ENCODE assay signal across 18 cellular contexts in the genomic region with DNA sequence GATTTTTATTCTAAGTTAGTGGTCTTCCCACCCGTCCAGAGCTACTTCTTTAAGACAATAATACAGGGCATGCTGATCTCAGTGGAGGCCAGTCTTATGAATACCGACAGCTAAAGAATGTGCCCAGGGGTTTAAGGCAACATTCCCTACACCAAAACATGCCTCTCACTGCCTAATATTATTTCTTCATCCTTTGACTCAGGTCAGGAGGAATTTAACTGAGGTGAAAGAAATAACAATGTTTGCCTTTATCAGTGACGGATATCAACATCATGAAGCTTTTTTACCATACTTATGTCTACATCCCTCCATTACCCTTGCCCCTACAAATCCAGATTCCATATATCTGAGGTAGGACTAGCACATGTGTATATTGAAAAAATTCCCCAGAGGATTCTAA. TPM values are rescaled to one million over a fixed set of nuclear protein-coding genes. Genes with fewer than 3 reads are reported as not detected.
DNase-seq lines count a peak whose midpoint lies in the region; ATAC-seq and TF ChIP-seq lines count a peak whose summit lies in the region.
"Had no signal": no experiment of that assay in that cellular context is flagged by ENCODE, and none has a peak within 500 bp of the region (broad histone marks: within the 10 kb centered on the region; RNA-seq: fewer than 3 reads in every experiment).

No MANE protein-coding gene starts in this region.

- H2BK15ac ChIP-seq in IMR-90 (ENCODE audit: low read depth, low read length) (no peak overlapping the region), mesenchymal stem cell (ENCODE audit: low read depth, poor library complexity, severe bottlenecking) (no peak overlapping the region)

- H2BK5ac ChIP-seq in IMR-90 (ENCODE audit: low read depth, low read length, poor library complexity, severe bottlenecking) (peak overlapping the region; percentile 96), mesenchymal stem cell (ENCODE audit: low read depth, low read length, poor library complexity, severe bottlenecking) (no peak overlapping the region)

- peaks cover 5% of the 10 kb centered on the region for H3K4me1 ChIP-seq in IMR-90 (ENCODE audit: control insufficient read depth, insufficient read depth, low read length)
- peaks cover 29% of the 10 kb centered on the region for H3K4me1 ChIP-seq in mammary epithelial cell (ENCODE audit: insufficient read depth, low read length)
- no peaks in the 10 kb centered on the region for H3K4me1 ChIP-seq in mesenchymal stem cell (ENCODE audit: control insufficient read depth, insufficient read depth, low read depth, low read length)

- H3K79me1 ChIP-seq in IMR-90 (ENCODE audit: low read depth in 1 of 2, low read length in 2 of 2) (no peaks in the 10 kb centered on the region; a peak in 1 of 4 replicates), mesenchymal stem cell (replicated peaks; ENCODE audit: low read length, poor library complexity, severe bottlenecking) (no peaks in the 10 kb centered on the region)

- no peaks in the 10 kb centered on the region for H3K27me3 Mint-ChIP-seq in activated naive CD4-positive, alpha-beta T cell treated with anti-CD3 and anti-CD28 coated beads for 36 hours (ENCODE audit: low read depth)
- peaks cover 0 to 3% (median 0%) of the 10 kb centered on the region in 5 donors for H3K27me3 Mint-ChIP-seq in naive thymus-derived CD8-positive, alpha-beta T cell

- H3K9me1 ChIP-seq in IMR-90 (ENCODE audit: insufficient read depth, low read length), result no peaks in the 10 kb centered on the region

- no peak overlapping the region for H4K5ac ChIP-seq in IMR-90 (ENCODE audit: low read depth, low read length)

- H3K4me3 ChIP-seq in AG04450 (ENCODE audit: low read depth, low read length) (no peak overlapping the region), IMR-90 (ENCODE audit: insufficient read depth, low read depth, low read length) (no peak overlapping the region), mammary epithelial cell (replicated peaks in 1 of 3; ENCODE audit: insufficient read depth in 1 of 3, low read depth in 2 of 3, low read length in 3 of 3) (peak overlapping the region in 2 of 3 experiments; percentile 13 to 38), mesenchymal stem cell (ENCODE audit: insufficient read depth in 1 of 2, low read depth in 1 of 2, low read length in 2 of 2) (no peak overlapping the region)
- H3K4me3 ChIP-seq: coronary artery, esophagus muscularis mucosa had no signal

- H2BK120ac ChIP-seq in IMR-90 (ENCODE audit: low read depth, low read length) (peak overlapping the region; percentile 83; the same call in 1 of the 2 replicates), mesenchymal stem cell (ENCODE audit: low read depth, low read length) (no peak overlapping the region)

- H3K27ac ChIP-seq in AG04450 (ENCODE audit: low read depth, low read length) (peak overlapping the region; percentile 70), IMR-90 (ENCODE audit: insufficient read depth, low read length) (no peak overlapping the region), mammary epithelial cell (ENCODE audit: insufficient read depth, low read depth, low read length) (peak overlapping the region; percentile 79), mesenchymal stem cell (ENCODE audit: low read length, poor library complexity, severe bottlenecking) (peak overlapping the region; percentile 52)
- H3K27ac ChIP-seq: coronary artery, esophagus muscularis mucosa had no signal

- H4K91ac ChIP-seq in IMR-90 (ENCODE audit: insufficient read depth, low read depth, low read length), result no peak overlapping the region
- no peak overlapping the region for H4K91ac ChIP-seq in mesenchymal stem cell (ENCODE audit: low read length)

- H2AK5ac ChIP-seq in IMR-90 (ENCODE audit: low read depth, low read length), result no peak overlapping the region
- H2AK5ac ChIP-seq in mesenchymal stem cell (ENCODE audit: low read length, severe bottlenecking), result no peak overlapping the region

- H3K9me3 Mint-ChIP-seq in activated naive CD4-positive, alpha-beta T cell treated with anti-CD3 and anti-CD28 coated beads for 36 hours, result peaks cover 5% of the 10 kb centered on the region
- H3K9me3 Mint-ChIP-seq in naive thymus-derived CD8-positive, alpha-beta T cell, result peaks cover 0 to 6% (median 0%) of the 10 kb centered on the region in 9 donors

- no peaks in the 10 kb centered on the region for H4K20me1 ChIP-seq in IMR-90 (ENCODE audit: insufficient read depth, low read length)
- H4K20me1 ChIP-seq in mammary epithelial cell (ENCODE audit: insufficient read depth, low read length), result no peaks in the 10 kb centered on the region

- DNase-seq in AG04450 (ENCODE audit: low read depth, low spot score), result peak; percentile 74
- DNase-seq in IMR-90, result peak; percentile 90
- peak; percentile 84 for DNase-seq in mammary epithelial cell
- no peak for DNase-seq in mesenchymal stem cell
- no peak for DNase-seq in NOMO-1 treated with DMSO at 0.1 percent for 48 hours (lab: John Stamatoyannopoulos, UW; ENCODE audit: unreplicated experiment)
- no peak for DNase-seq in activated naive CD4-positive, alpha-beta T cell treated with anti-CD3 and anti-CD28 coated beads for 36 hours
- DNase-seq in naive thymus-derived CD8-positive, alpha-beta T cell, result no peak
- DNase-seq: activated naive CD8-positive, alpha-beta T cell treated with anti-CD3 and anti-CD28 coated beads, Interleukin-2, amount 10 ng/mL, durations not matched to agents 7 days and 5 days; AML-193; H9; Kasumi-1; NCI-H1930; NCI-H526 treated with DMSO at 0.1 percent for 48 hours; RPMI8226; T-helper 2 cell had no signal

- peak; percentile 78 for ATAC-seq in IMR-90 (ENCODE audit: low read depth)
- no peak for ATAC-seq in GM19324 (IDR thresholded peaks at IDR 0.05; ENCODE audit: low FRiP score, unreplicated experiment)
- no peak for ATAC-seq in naive thymus-derived CD8-positive, alpha-beta T cell

- H3K36me3 ChIP-seq in IMR-90 (ENCODE audit: control insufficient read depth, insufficient read depth, low read length) (no peaks in the 10 kb centered on the region), mammary epithelial cell (ENCODE audit: insufficient read depth, low read length) (no peaks in the 10 kb centered on the region), mesenchymal stem cell (ENCODE audit: control insufficient read depth in 1 of 2, insufficient read depth in 2 of 2, low read depth in 1 of 2, low read length in 2 of 2) (no peaks in the 10 kb centered on the region)
- H3K36me3 ChIP-seq: esophagus muscularis mucosa had no signal

- in situ Hi-C loops in IMR-90 (cut with MboI; ENCODE audit: low sequenced_read_pairs), result loop anchor here (5.0 to 10.0 kb wide), 4 partner anchors 60 to 638 kb away; a partner anchor contains a TSS
- in situ Hi-C loops in mammary epithelial cell (cut with MboI; ENCODE audit: low sequenced_read_pairs in 2 of 2), result loop anchor here in 1 of 2 donors (5.0 to 10.0 kb wide), 2 partner anchors 60 to 398 kb away; no protein-coding TSS in a partner anchor

- TF ChIP-seq CTCF in AG04450 (IDR thresholded peaks at IDR 0.05; ENCODE audit: low read depth, low read length) (no peak), IMR-90 (conservative IDR thresholded peaks at IDR 0.05; ENCODE audit: low read depth, low read length) (no peak), mammary epithelial cell (conservative IDR thresholded peaks at IDR 0.05 in 1 of 2, IDR thresholded peaks at IDR 0.05 in 1 of 2; ENCODE audit: extremely low read depth in 1 of 2, insufficient read depth in 1 of 2, low read depth in 1 of 2, low read length in 2 of 2) (no peak)

- H3K27me3 ChIP-seq in AG04450 (ENCODE audit: control insufficient read depth, insufficient read depth, low read length) (no peaks in the 10 kb centered on the region), IMR-90 (ENCODE audit: control insufficient read depth, insufficient read depth, low read length) (no peaks in the 10 kb centered on the region), mammary epithelial cell (ENCODE audit: insufficient read depth, low read length) (no peaks in the 10 kb centered on the region), mesenchymal stem cell (ENCODE audit: control insufficient read depth in 1 of 2, insufficient read depth in 1 of 2, low read length in 2 of 2) (no peaks in the 10 kb centered on the region)
- H3K27me3 ChIP-seq: esophagus muscularis mucosa had no signal

- CTCF ChIA-PET in AG04450 (lab: Charles Lee) (interaction anchor here (0.7 to 6.5 kb wide), 11 partner anchors 18 to 415 kb away, joined by 3 to 362 read pairs (median 6); no protein-coding TSS in a partner anchor), IMR-90 (lab: Yijun Ruan, JAX) (interaction anchor here (0.8 to 5.8 kb wide), 5 partner anchors 38 to 415 kb away, joined by 3 to 49 read pairs (median 4); no protein-coding TSS in a partner anchor), mammary epithelial cell (lab: Charles Lee; ENCODE audit: low non-redundant PET) (interaction anchor here (0.5 to 0.8 kb wide), 5 partner anchors 59 to 428 kb away, joined by 5 to 10 read pairs (median 5); no protein-coding TSS in a partner anchor)
- CTCF ChIA-PET in activated naive CD4-positive, alpha-beta T cell treated with anti-CD3 and anti-CD28 coated beads for 36 hours (lab: Charles Lee), result interaction anchor here (1.0 to 7.1 kb wide), 8 partner anchors 9 to 417 kb away, joined by 3 to 195 read pairs (median 4); a partner anchor contains a TSS

- H3K27ac Mint-ChIP-seq in activated naive CD4-positive, alpha-beta T cell treated with anti-CD3 and anti-CD28 coated beads for 36 hours, result no peak overlapping the region
- H3K27ac Mint-ChIP-seq in naive thymus-derived CD8-positive, alpha-beta T cell, result no peak overlapping the region
- H3K27ac Mint-ChIP-seq: activated naive CD8-positive, alpha-beta T cell treated with anti-CD3 and anti-CD28 coated beads, Interleukin-2, amount 10 ng/mL, durations not matched to agents 7 days and 5 days; H9 had no signal

- no peaks in the 10 kb centered on the region for H3K4me1 Mint-ChIP-seq in activated naive CD4-positive, alpha-beta T cell treated with anti-CD3 and anti-CD28 coated beads for 36 hours (ENCODE audit: low read depth)
- peaks cover 0 to 8% (median 3%) of the 10 kb centered on the region in 4 donors for H3K4me1 Mint-ChIP-seq in naive thymus-derived CD8-positive, alpha-beta T cell

- peaks cover 3% of the 10 kb centered on the region for H3K79me2 ChIP-seq in mammary epithelial cell (ENCODE audit: insufficient read depth, low read length)

- H3K36me3 Mint-ChIP-seq in activated naive CD4-positive, alpha-beta T cell treated with anti-CD3 and anti-CD28 coated beads for 36 hours (ENCODE audit: low read depth), result peaks cover 4% of the 10 kb centered on the region
- H3K36me3 Mint-ChIP-seq in naive thymus-derived CD8-positive, alpha-beta T cell, result peaks cover 0 to 5% (median 0%) of the 10 kb centered on the region in 3 donors

- no peak overlapping the region for H2BK20ac ChIP-seq in IMR-90 (ENCODE audit: low read depth, low read length)

- no CpG with 5 or more reads among the region's 3 CpGs for WGBS in IMR-90 (ENCODE audit: extremely low coverage in 2 of 2, insufficient read length in 1 of 2), 2 experiments
- 0% methylated on average over 3 of the region's 3 CpGs for WGBS in mammary epithelial cell (ENCODE audit: low coverage, missing lambda C conversion rate)
- 78% methylated on average over 3 of the region's 3 CpGs for WGBS in mesenchymal stem cell

- H2AFZ ChIP-seq in IMR-90 (replicated peaks; ENCODE audit: low read length, poor library complexity), result no peak overlapping the region
- H2AFZ ChIP-seq in mammary epithelial cell (ENCODE audit: low read depth, low read length), result peak overlapping the region; percentile 81
- H2AFZ ChIP-seq in mesenchymal stem cell (ENCODE audit: low read depth, low read length), result no peak overlapping the region

- dilution Hi-C loops in IMR-90 (cut with HindIII; ENCODE audit: low sequenced_read_pairs, unreplicated experiment), result no loop called here
- dilution Hi-C loops in mammary epithelial cell (cut with HindIII; ENCODE audit: low sequenced_read_pairs), result loop anchor here (10.0 kb wide), 1 partner anchor 638 kb away; no protein-coding TSS in a partner anchor

- H2BK12ac ChIP-seq in mesenchymal stem cell (ENCODE audit: low read length in 2 of 2), result no peak overlapping the region

- H3K23ac ChIP-seq in IMR-90 (ENCODE audit: low read depth, low read length) (no peak overlapping the region), mesenchymal stem cell (ENCODE audit: low read length in 2 of 2) (no peak overlapping the region)

- H3K18ac ChIP-seq in IMR-90 (ENCODE audit: low read depth, low read length) (no peak overlapping the region), mesenchymal stem cell (ENCODE audit: low read depth in 1 of 2, low read length in 2 of 2) (no peak overlapping the region)

- H3K14ac ChIP-seq in IMR-90 (replicated peaks; ENCODE audit: low read depth, low read length), result no peak overlapping the region
- no peak overlapping the region for H3K14ac ChIP-seq in mesenchymal stem cell (ENCODE audit: low read length in 2 of 2)

- intact Hi-C loops in IMR-90 (cut with micrococcal nuclease) (loop anchor here (2.0 kb wide), 1 partner anchor 350 kb away; no protein-coding TSS in a partner anchor), mammary epithelial cell (cut with micrococcal nuclease) (loop anchor here (2.0 to 10.0 kb wide), 4 partner anchors 38 to 1208 kb away; a partner anchor contains a TSS)
- intact Hi-C loops in activated naive CD4-positive, alpha-beta T cell treated with anti-CD3 and anti-CD28 coated beads for 36 hours (cut with micrococcal nuclease), result loop anchor here (10.0 kb wide), 1 partner anchor 498 kb away; a partner anchor contains a TSS

- H3K4me3 Mint-ChIP-seq in activated naive CD4-positive, alpha-beta T cell treated with anti-CD3 and anti-CD28 coated beads for 36 hours, result no peak overlapping the region
- H3K4me3 Mint-ChIP-seq in naive thymus-derived CD8-positive, alpha-beta T cell, result no peak overlapping the region
- H3K4me3 Mint-ChIP-seq: activated naive CD8-positive, alpha-beta T cell treated with anti-CD3 and anti-CD28 coated beads, Interleukin-2, amount 10 ng/mL, durations not matched to agents 7 days and 5 days; H9 had no signal

- no peak overlapping the region for H4K8ac ChIP-seq in IMR-90 (ENCODE audit: low read depth in 2 of 2, low read length in 2 of 2)
- no peak overlapping the region for H4K8ac ChIP-seq in mesenchymal stem cell (ENCODE audit: low read length)

- BruUV-seq in IMR-90 (replicated peaks; lab: Mats Ljungman, UMichigan) (no TSS peak), mammary epithelial cell (replicated peaks; lab: Mats Ljungman, UMichigan) (no TSS peak)

- no peak overlapping the region for H2AK9ac ChIP-seq in IMR-90 (replicated peaks; ENCODE audit: low read depth, low read length, poor library complexity)

- POLR2A ChIA-PET in AG04450 (lab: Yijun Ruan, JAX) (interaction anchor here (0.7 to 1.6 kb wide), 4 partner anchors 33 to 365 kb away, joined by 3 to 5 read pairs (median 3); a partner anchor contains a TSS), IMR-90 (lab: Charles Lee; ENCODE audit: unreplicated experiment) (interaction anchor here (0.6 to 0.8 kb wide), 2 partner anchors 58 to 412 kb away, joined by 3 to 4 read pairs; no protein-coding TSS in a partner anchor)
- POLR2A ChIA-PET in naive thymus-derived CD8-positive, alpha-beta T cell (lab: Charles Lee), result interaction anchor here (1.2 kb wide), 1 partner anchor 34 kb away, joined by 5 read pairs; a partner anchor contains a TSS

- no peak for TF ChIP-seq POLR2A in IMR-90 (IDR thresholded peaks at IDR 0.05; ENCODE audit: low read depth, low read length)

- no peak for TF ChIP-seq RAD21 in IMR-90 (IDR thresholded peaks at IDR 0.05; ENCODE audit: low read length)

- H3K4me2 ChIP-seq in IMR-90 (ENCODE audit: low read depth, low read length) (peak overlapping the region; percentile 3; the same call in 1 of the 2 replicates), mammary epithelial cell (ENCODE audit: insufficient read depth, low read depth, low read length) (peak overlapping the region; percentile 82), mesenchymal stem cell (ENCODE audit: low read length, poor library complexity, severe bottlenecking) (no peak overlapping the region)

- no peak overlapping the region for H3K9ac ChIP-seq in IMR-90 (ENCODE audit: low read depth, low read length)
- no peak overlapping the region for H3K9ac ChIP-seq in mammary epithelial cell (ENCODE audit: insufficient read depth, low read length)
- H3K9ac ChIP-seq in mesenchymal stem cell (ENCODE audit: low read length), result no peak overlapping the region

- H3K9me3 ChIP-seq in AG04450 (ENCODE audit: control insufficient read depth, insufficient read depth, low read length), result peaks cover 1% of the 10 kb centered on the region; the same call in 1 of the 2 replicates
- no peaks in the 10 kb centered on the region for H3K9me3 ChIP-seq in IMR-90 (ENCODE audit: control insufficient read depth, insufficient read depth, low read length)
- no peaks in the 10 kb centered on the region for H3K9me3 ChIP-seq in mammary epithelial cell (replicated peaks; ENCODE audit: insufficient read depth, low read length)
- no peaks in the 10 kb centered on the region for H3K9me3 ChIP-seq in mesenchymal stem cell (ENCODE audit: control insufficient read depth, low read length)
- H3K9me3 ChIP-seq: esophagus muscularis mucosa had no signal

- H3K4ac ChIP-seq in IMR-90 (ENCODE audit: low read depth, low read length) (no peak overlapping the region), mesenchymal stem cell (ENCODE audit: low read depth in 1 of 2, low read length in 2 of 2) (no peak overlapping the region)

- no peak overlapping the region for H3K56ac ChIP-seq in IMR-90 (ENCODE audit: extremely low read depth, insufficient read depth, low read length)

RNA-seq across cellular contexts. Expression of a gene that starts 33.3 kb away (rescaled TPM):
- polyA plus RNA-seq in AG04450 (2011; rRNA removed) (130 and 152 TPM in 2 replicates), IMR-90 (2012; rRNA removed) (49.7 and 54.0 TPM in 2 replicates), mammary epithelial cell (113 TPM)
- polyA minus RNA-seq in AG04450 (2011; rRNA and poly(A)+ RNA removed), result 82.7 and 88.1 TPM in 2 replicates
- total RNA-seq in IMR-90 (2012; rRNA removed) (83.3 and 91.9 TPM in 2 replicates), mammary epithelial cell (100 to 1,000 TPM; 189 to 424 TPM)
- polyA plus RNA-seq in IMR-90 (2012; cell fraction: cytosol; rRNA removed), result 20.3 and 32.9 TPM in 2 replicates
- polyA plus RNA-seq in IMR-90 (2012; cell fraction: nucleus; rRNA removed; ENCODE audit: low replicate concordance), result 17.8 and 73.1 TPM in 2 replicates
- polyA minus RNA-seq in mammary epithelial cell, result 210 TPM
- polyA plus RNA-seq in mesenchymal stem cell (2013, experiment 1 of 2), result 47.6 TPM
- 50.2 TPM for polyA plus RNA-seq in mesenchymal stem cell (2013, experiment 2 of 2)
- total RNA-seq in activated naive CD4-positive, alpha-beta T cell treated with anti-CD3 and anti-CD28 coated beads for 36 hours, result 10 to 100 TPM; 74.0 to 76.4 TPM
- total RNA-seq in naive thymus-derived CD8-positive, alpha-beta T cell, result 100 to 1,000 TPM; 119 to 122 TPM
- polyA plus RNA-seq in naive thymus-derived CD8-positive, alpha-beta T cell, result 100 to 1,000 TPM; 177 to 185 (median 181) TPM

Comparison
In these comparisons a context has a peak if more than half of its experiments do, and no peak if none do; other contexts are left out.
1. DNase-seq: peak in AG04450 (single experiment), IMR-90 (single experiment) and mammary epithelial cell (single experiment); none in mesenchymal stem cell (single experiment), NOMO-1 treated with DMSO at 0.1 percent for 48 hours (single experiment), activated naive CD4-positive, alpha-beta T cell treated with anti-CD3 and anti-CD28 coated beads for 36 hours (single experiment) and naive thymus-derived CD8-positive, alpha-beta T cell (0 of 10).
2. H3K4me3 ChIP-seq: peak in mammary epithelial cell (2 of 3); none in AG04450 (single experiment), IMR-90 (single experiment) and mesenchymal stem cell (0 of 2).